In the genomic region with DNA sequence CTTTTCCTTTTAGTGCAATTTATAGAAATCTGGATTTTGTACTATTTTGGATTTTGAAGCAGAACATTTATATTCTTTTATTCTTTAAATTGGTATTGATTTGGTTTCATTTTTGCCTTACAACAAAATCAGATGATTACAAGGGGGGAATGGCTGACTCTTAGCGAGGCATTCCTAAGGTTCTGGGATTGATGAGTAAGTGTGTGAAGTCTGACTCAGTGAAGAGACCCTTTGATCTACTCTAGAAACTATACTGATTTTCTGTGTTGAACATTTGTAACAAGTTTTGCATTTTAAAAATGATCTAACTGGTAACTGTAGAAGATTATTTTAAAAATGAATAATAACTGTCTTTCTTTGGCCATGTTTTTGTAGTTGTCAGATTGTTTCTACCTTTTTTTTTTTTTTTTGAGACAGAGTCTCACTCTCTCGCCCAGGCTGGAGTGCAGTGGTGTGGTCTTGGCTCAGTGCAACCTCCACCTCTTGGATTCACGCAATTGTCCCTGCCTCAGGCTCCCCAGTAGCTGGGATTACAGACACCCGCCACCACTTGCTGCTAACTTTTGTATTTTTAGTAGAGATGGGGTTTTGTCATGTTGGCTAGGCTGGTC, we compare ENCODE assay signal across 12 cellular contexts. TPM values are rescaled to one million over a fixed set of nuclear protein-coding genes. Genes with fewer than 3 reads are reported as not detected.
DNase-seq lines count a peak whose midpoint lies in the region; ATAC-seq, FAIRE-seq and TF ChIP-seq lines count a peak whose summit lies in the region.
"Had no signal": no experiment of that assay in that cellular context is flagged by ENCODE, and none has a peak within 500 bp of the region (broad histone marks: within the 10 kb centered on the region; RNA-seq: fewer than 3 reads in every experiment).

No MANE protein-coding gene starts in this region.

- POLR2A ChIA-PET in activated CD4-positive, alpha-beta memory T cell treated with anti-CD3 and anti-CD28 coated beads for 36 hours (lab: Charles Lee) = no interaction called here
- POLR2A ChIA-PET in activated CD4-positive, alpha-beta memory T cell treated with anti-CD3 and anti-CD28 coated beads, Interleukin-2, amount 10 ng/mL, durations not matched to agents 7 days and 5 days (lab: Charles Lee) = no interaction called here

- no peaks in the 10 kb centered on the region for H3K79me2 ChIP-seq in smooth muscle cell (ENCODE audit: low read depth)

- CTCF ChIA-PET in activated CD4-positive, alpha-beta memory T cell treated with anti-CD3 and anti-CD28 coated beads for 36 hours (lab: Charles Lee) = no interaction called here
- CTCF ChIA-PET in activated CD4-positive, alpha-beta memory T cell treated with anti-CD3 and anti-CD28 coated beads, Interleukin-2, amount 10 ng/mL, durations not matched to agents 7 days and 5 days (lab: Charles Lee) = no interaction called here

- H3F3A ChIP-seq in smooth muscle cell (ENCODE audit: low read depth) = no peaks in the 10 kb centered on the region

- WGBS in smooth muscle cell (ENCODE audit: low lambda C conversion rate) = 39% methylated on average over 4 of the region's 4 CpGs

- no peaks in the 10 kb centered on the region for H3K27me3 Mint-ChIP-seq in activated CD4-positive, alpha-beta memory T cell treated with anti-CD3 and anti-CD28 coated beads for 36 hours
- no peaks in the 10 kb centered on the region for H3K27me3 Mint-ChIP-seq in activated CD4-positive, alpha-beta memory T cell treated with anti-CD3 and anti-CD28 coated beads, Interleukin-2, amount 10 ng/mL, durations not matched to agents 7 days and 5 days
- H3K27me3 Mint-ChIP-seq: dendritic cell treated with granulocyte-macrophage colony-stimulating factor and Interleukin-4, amounts not matched to agents 40 ng/mL and 50 ng/mL, for 4 days had no signal

- peaks cover 18% of the 10 kb centered on the region for H3K36me3 Mint-ChIP-seq in activated CD4-positive, alpha-beta memory T cell treated with anti-CD3 and anti-CD28 coated beads for 36 hours
- peaks cover 49% of the 10 kb centered on the region for H3K36me3 Mint-ChIP-seq in activated CD4-positive, alpha-beta memory T cell treated with anti-CD3 and anti-CD28 coated beads, Interleukin-2, amount 10 ng/mL, durations not matched to agents 7 days and 5 days (ENCODE audit: low read depth)

- no peak overlapping the region for H3K4me3 Mint-ChIP-seq in activated CD4-positive, alpha-beta memory T cell treated with anti-CD3 and anti-CD28 coated beads for 36 hours
- no peak overlapping the region for H3K4me3 Mint-ChIP-seq in activated CD4-positive, alpha-beta memory T cell treated with anti-CD3 and anti-CD28 coated beads, Interleukin-2, amount 10 ng/mL, durations not matched to agents 7 days and 5 days
- H3K4me3 Mint-ChIP-seq: activated T-helper 1 cell treated with anti-CD3 and anti-CD28 coated beads, Interleukin-12 subunit alpha, Interleukin-12 subunit beta, Interleukin-2, Interleukin-4 antibody, amounts not matched to agents 30 ng/mL and 10 ng/mL and 1 ng/mL, durations not matched to agents 14 hours and 24 hours and 36 hours; dendritic cell treated with granulocyte-macrophage colony-stimulating factor and Interleukin-4, amounts not matched to agents 40 ng/mL and 50 ng/mL, for 4 days had no signal

- no peaks in the 10 kb centered on the region for H3K27me3 ChIP-seq in smooth muscle cell (ENCODE audit: low read depth)

- ATAC-seq in GM19395 (IDR thresholded peaks at IDR 0.05; ENCODE audit: unreplicated experiment) = no peak

- H3K27ac Mint-ChIP-seq in activated CD4-positive, alpha-beta memory T cell treated with anti-CD3 and anti-CD28 coated beads for 36 hours = peak overlapping the region; percentile 40
- no peak overlapping the region for H3K27ac Mint-ChIP-seq in activated CD4-positive, alpha-beta memory T cell treated with anti-CD3 and anti-CD28 coated beads, Interleukin-2, amount 10 ng/mL, durations not matched to agents 7 days and 5 days
- H3K27ac Mint-ChIP-seq: activated T-helper 1 cell treated with anti-CD3 and anti-CD28 coated beads, Interleukin-12 subunit alpha, Interleukin-12 subunit beta, Interleukin-2, Interleukin-4 antibody, amounts not matched to agents 30 ng/mL and 10 ng/mL and 1 ng/mL, durations not matched to agents 14 hours and 24 hours and 36 hours; dendritic cell treated with granulocyte-macrophage colony-stimulating factor and Interleukin-4, amounts not matched to agents 40 ng/mL and 50 ng/mL, for 4 days had no signal

- TF ChIP-seq CTCF in epithelial cell of proximal tubule (conservative IDR thresholded peaks at IDR 0.05; ENCODE audit: low read depth, low read length) (no peak), smooth muscle cell (IDR thresholded peaks at IDR 0.05; ENCODE audit: borderline replicate concordance, insufficient read depth, poor library complexity, severe bottlenecking) (no peak)

- peaks cover 3% of the 10 kb centered on the region for H3K4me1 ChIP-seq in smooth muscle cell (ENCODE audit: low read depth)

- H3K9me3 Mint-ChIP-seq in activated CD4-positive, alpha-beta memory T cell treated with anti-CD3 and anti-CD28 coated beads for 36 hours = no peaks in the 10 kb centered on the region
- H3K9me3 Mint-ChIP-seq in activated CD4-positive, alpha-beta memory T cell treated with anti-CD3 and anti-CD28 coated beads, Interleukin-2, amount 10 ng/mL, durations not matched to agents 7 days and 5 days = no peaks in the 10 kb centered on the region
- H3K9me3 Mint-ChIP-seq: activated T-helper 1 cell treated with anti-CD3 and anti-CD28 coated beads, Interleukin-12 subunit alpha, Interleukin-12 subunit beta, Interleukin-2, Interleukin-4 antibody, amounts not matched to agents 30 ng/mL and 10 ng/mL and 1 ng/mL, durations not matched to agents 14 hours and 24 hours and 36 hours; dendritic cell treated with granulocyte-macrophage colony-stimulating factor and Interleukin-4, amounts not matched to agents 40 ng/mL and 50 ng/mL, for 4 days had no signal

- H3K36me3 ChIP-seq in smooth muscle cell (ENCODE audit: low read depth) = no peaks in the 10 kb centered on the region

- H3K4me2 ChIP-seq in smooth muscle cell = peak overlapping the region; percentile 2

- H3K9ac ChIP-seq in smooth muscle cell (ENCODE audit: low read depth) = no peak overlapping the region

- H3K27ac ChIP-seq in smooth muscle cell (ENCODE audit: low read depth) = no peak overlapping the region

- no peak overlapping the region for H2AFZ ChIP-seq in smooth muscle cell (ENCODE audit: low read depth)

- no peak for DNase-seq in activated CD4-positive, alpha-beta memory T cell treated with anti-CD3 and anti-CD28 coated beads for 36 hours
- no peak for DNase-seq in activated CD4-positive, alpha-beta memory T cell treated with anti-CD3 and anti-CD28 coated beads, Interleukin-2, amount 10 ng/mL, durations not matched to agents 7 days and 5 days
- DNase-seq in RCC 7860 (ENCODE audit: low spot score) = peak; percentile 38
- DNase-seq in epithelial cell of proximal tubule (ENCODE audit: low read depth) = peak; percentile 12
- no peak for DNase-seq in smooth muscle cell (lab: John Stamatoyannopoulos, UW; ENCODE audit: unreplicated experiment)
- DNase-seq in erythroblast (lab: John Stamatoyannopoulos, UW) = no peak
- DNase-seq in epidermal melanocyte (ENCODE audit: insufficient read length, low spot score) = no peak
- DNase-seq: hippocampal formation, T-helper 9 cell had no signal

- no peaks in the 10 kb centered on the region for H3K9me3 ChIP-seq in smooth muscle cell (replicated peaks; ENCODE audit: low read depth)

- peaks cover 71% of the 10 kb centered on the region for H3K4me1 Mint-ChIP-seq in activated CD4-positive, alpha-beta memory T cell treated with anti-CD3 and anti-CD28 coated beads for 36 hours (ENCODE audit: low read depth)
- peaks cover 44% of the 10 kb centered on the region for H3K4me1 Mint-ChIP-seq in activated CD4-positive, alpha-beta memory T cell treated with anti-CD3 and anti-CD28 coated beads, Interleukin-2, amount 10 ng/mL, durations not matched to agents 7 days and 5 days

- intact Hi-C loops in activated CD4-positive, alpha-beta memory T cell treated with anti-CD3 and anti-CD28 coated beads for 36 hours (cut with micrococcal nuclease) = loop anchor here (1.0 kb wide), 1 partner anchor 8 kb away; no protein-coding TSS in a partner anchor

- TF ChIP-seq POLR2A in erythroblast (IDR thresholded peaks at IDR 0.05; ENCODE audit: low read length) = no peak

- H3K4me3 ChIP-seq in epithelial cell of proximal tubule (ENCODE audit: low read depth, low read length) = no peak overlapping the region
- H3K4me3 ChIP-seq in smooth muscle cell = no peak overlapping the region

- FAIRE-seq in RCC 7860 (lab: Jason Lieb, UNC) = peak; percentile 67

- peaks cover 8% of the 10 kb centered on the region for H4K20me1 ChIP-seq in smooth muscle cell (ENCODE audit: low read depth)

RNA-seq across cellular contexts. Expression of gene TTC39C, which starts 48.7 kb away (rescaled TPM):
- total RNA-seq in activated CD4-positive, alpha-beta memory T cell treated with anti-CD3 and anti-CD28 coated beads for 36 hours = 10 to 100 TPM; 48.9 to 49.0 TPM
- total RNA-seq in activated CD4-positive, alpha-beta memory T cell treated with anti-CD3 and anti-CD28 coated beads, Interleukin-2, amount 10 ng/mL, durations not matched to agents 7 days and 5 days = 10 to 100 TPM; 94.0 to 94.4 TPM
- total RNA-seq in epithelial cell of proximal tubule (11.2 and 26.0 TPM in 2 replicates), smooth muscle cell (10.4 TPM in 2 replicates)
- polyA plus RNA-seq in smooth muscle cell = 3.1 and 4.6 TPM in 2 replicates

Comparison
In these comparisons a context has a peak if more than half of its experiments do, and no peak if none do; other contexts are left out.
1. DNase-seq: peak in RCC 7860 (single experiment) and epithelial cell of proximal tubule (single experiment); none in activated CD4-positive, alpha-beta memory T cell treated with anti-CD3 and anti-CD28 coated beads for 36 hours (single experiment), activated CD4-positive, alpha-beta memory T cell treated with anti-CD3 and anti-CD28 coated beads, Interleukin-2, amount 10 ng/mL, durations not matched to agents 7 days and 5 days (single experiment), smooth muscle cell (single experiment), erythroblast (0 of 2) and epidermal melanocyte (single experiment).